ENCODE assay signal across 1 cellular context in genomic region chr4:116150152-116150551, GRCh38.
TF ChIP-seq lines count a peak whose summit lies in the region.

No MANE protein-coding gene starts in this region.

TF ChIP-seq in H1, 55 proteins besides CTCF, POLR2A, EP300 and RAD21:
- TF ChIP-seq CHD7 (IDR thresholded peaks at IDR 0.05; ENCODE audit: insufficient replicate concordance, low read length), result no peak
- no peak for TF ChIP-seq GABPA (IDR thresholded peaks at IDR 0.05; ENCODE audit: borderline replicate concordance, insufficient read depth, low read length)
- no peak for TF ChIP-seq SIN3A (conservative IDR thresholded peaks at IDR 0.05 in 1 of 2, IDR thresholded peaks at IDR 0.05 in 1 of 2; ENCODE audit: low read depth in 1 of 2, low read length in 2 of 2)
- TF ChIP-seq MAX (IDR thresholded peaks at IDR 0.05), result no peak
- TF ChIP-seq CHD1 (IDR thresholded peaks at IDR 0.05; ENCODE audit: low read depth, low read length), result no peak
- TF ChIP-seq EZH2 (IDR thresholded peaks at IDR 0.05; ENCODE audit: low read depth, low read length, severe bottlenecking), result no peak
- TF ChIP-seq SP1 (IDR thresholded peaks at IDR 0.05; ENCODE audit: low read depth, low read length), result no peak
- no peak for TF ChIP-seq SIX5 (IDR thresholded peaks at IDR 0.05; ENCODE audit: low read depth, low read length)
- no peak for TF ChIP-seq ASH2L (IDR thresholded peaks at IDR 0.05; ENCODE audit: low read length)
- TF ChIP-seq ATF3 (IDR thresholded peaks at IDR 0.05; ENCODE audit: insufficient read depth, low read depth, low read length), result no peak
- no peak for TF ChIP-seq JUN (IDR thresholded peaks at IDR 0.05; ENCODE audit: low read depth, low read length)
- no peak for TF ChIP-seq CBX8 (IDR thresholded peaks at IDR 0.05; ENCODE audit: borderline replicate concordance, low read depth, low read length)
- TF ChIP-seq RXRA (IDR thresholded peaks at IDR 0.05; ENCODE audit: insufficient read depth, low read depth, low read length), result no peak
- no peak for TF ChIP-seq TEAD4 (IDR thresholded peaks at IDR 0.05; ENCODE audit: low read depth, low read length)
- TF ChIP-seq POU5F1 (IDR thresholded peaks at IDR 0.05; ENCODE audit: low read depth, low read length), result no peak
- no peak for TF ChIP-seq SUZ12 (IDR thresholded peaks at IDR 0.05; ENCODE audit: low read length)
